In the genomic region with DNA sequence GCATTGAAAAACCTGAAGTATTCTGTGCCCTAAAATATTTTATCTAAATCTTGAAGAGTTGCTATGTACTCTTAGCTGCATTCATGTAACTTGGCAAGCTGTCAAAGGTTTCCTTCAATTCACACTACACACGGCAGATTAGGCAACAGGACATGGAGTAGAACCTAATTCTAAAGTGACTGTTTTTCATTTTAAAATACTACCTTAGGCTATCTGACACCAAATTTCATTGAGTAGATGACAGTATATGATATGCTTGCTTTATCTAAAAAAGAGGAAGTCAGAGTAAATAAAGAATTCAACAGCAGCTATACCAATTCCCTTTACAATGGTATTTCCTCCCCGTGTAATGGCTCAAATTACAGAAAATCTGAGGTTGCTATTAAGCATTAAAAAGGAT, we compare ENCODE assay signal across 12 cellular contexts.
DNase-seq lines count a peak whose midpoint lies in the region; FAIRE-seq and TF ChIP-seq lines count a peak whose summit lies in the region.
"Had no signal": no experiment of that assay in that cellular context is flagged by ENCODE, and none has a peak within 500 bp of the region (broad histone marks: within the 10 kb centered on the region; RNA-seq: fewer than 3 reads in every experiment).

No MANE protein-coding gene starts in this region.

- in situ Hi-C loops in brain microvascular endothelial cell (cut with HindIII; ENCODE audit: low pct_ligation_motif_present, low sequenced_read_pairs), result no loop called here

- no peak overlapping the region for H3K27ac ChIP-seq in brain microvascular endothelial cell
- H3K27ac ChIP-seq: SJCRH30 had no signal

- no peaks in the 10 kb centered on the region for H3K27me3 ChIP-seq in brain microvascular endothelial cell (replicated peaks)
- H3K27me3 ChIP-seq: SJCRH30 had no signal

- H3K36me3 ChIP-seq in brain microvascular endothelial cell (replicated peaks), result no peaks in the 10 kb centered on the region
- H3K36me3 ChIP-seq: SJCRH30 had no signal

- DNase-seq in DMS 273 (lab: John Stamatoyannopoulos, UW; ENCODE audit: unreplicated experiment) (peak; percentile 63), NAMALWA (ENCODE audit: low spot score) (peak; percentile 8), brain microvascular endothelial cell (peak; percentile 53), iris pigment epithelial cell (ENCODE audit: low read depth) (peak; percentile 88), foreskin melanocyte (no peak), COLO668 (lab: John Stamatoyannopoulos, UW; ENCODE audit: unreplicated experiment) (no peak), GM19239 (ENCODE audit: insufficient read length, low spot score) (no peak)
- DNase-seq in activated effector memory CD4-positive, alpha-beta T cell treated with anti-CD3 and anti-CD28 coated beads, Interleukin-2, amount 50 U/mL, for 16 hours, result no peak
- DNase-seq: activated CD8-positive, alpha-beta T cell treated with anti-CD3 and anti-CD28 coated beads for 36 hours; NCI-H1436 treated with DMSO at 0.1 percent for 48 hours had no signal

- no peak for TF ChIP-seq CTCF in brain microvascular endothelial cell (IDR thresholded peaks at IDR 0.05; ENCODE audit: low read depth, low read length, missing control alignments)

- no peak overlapping the region for H3K4me3 ChIP-seq in brain microvascular endothelial cell (ENCODE audit: low read depth, low read length)
- H3K4me3 ChIP-seq: SJCRH30 had no signal

- no peak for FAIRE-seq in GM19239 (lab: Jason Lieb, UNC)
- FAIRE-seq: GM12892 had no signal

Comparison
In these comparisons a context has a peak if more than half of its experiments do, and no peak if none do; other contexts are left out.
1. DNase-seq: peak in DMS 273 (single experiment), NAMALWA (single experiment), brain microvascular endothelial cell (single experiment) and iris pigment epithelial cell (single experiment); none in foreskin melanocyte (single experiment), COLO668 (single experiment), GM19239 (single experiment) and activated effector memory CD4-positive, alpha-beta T cell treated with anti-CD3 and anti-CD28 coated beads, Interleukin-2, amount 50 U/mL, for 16 hours (single experiment).